1 cellular context compared by ENCODE assay signal in genomic region chr10:119396008-119396708, GRCh38.
TF ChIP-seq lines count a peak whose summit lies in the region.

No MANE protein-coding gene starts in this region.

TF ChIP-seq in IMR-90, 13 proteins besides CTCF, POLR2A, EP300 and RAD21:
- TF ChIP-seq ELK1 (IDR thresholded peaks at IDR 0.05; ENCODE audit: borderline replicate concordance, low read depth, low read length) (no peak), FOS (IDR thresholded peaks at IDR 0.05; ENCODE audit: low read depth, low read length) (no peak), MAFK (IDR thresholded peaks at IDR 0.05; ENCODE audit: low read depth, low read length) (no peak), MAZ (IDR thresholded peaks at IDR 0.05; ENCODE audit: borderline replicate concordance, low read depth, low read length) (no peak), RFX5 (IDR thresholded peaks at IDR 0.05; ENCODE audit: low read depth, low read length) (no peak), BHLHE40 (IDR thresholded peaks at IDR 0.05; ENCODE audit: low read depth, low read length) (no peak)
